Comparison of ENCODE assay signal across 11 cellular contexts in the genomic region with DNA sequence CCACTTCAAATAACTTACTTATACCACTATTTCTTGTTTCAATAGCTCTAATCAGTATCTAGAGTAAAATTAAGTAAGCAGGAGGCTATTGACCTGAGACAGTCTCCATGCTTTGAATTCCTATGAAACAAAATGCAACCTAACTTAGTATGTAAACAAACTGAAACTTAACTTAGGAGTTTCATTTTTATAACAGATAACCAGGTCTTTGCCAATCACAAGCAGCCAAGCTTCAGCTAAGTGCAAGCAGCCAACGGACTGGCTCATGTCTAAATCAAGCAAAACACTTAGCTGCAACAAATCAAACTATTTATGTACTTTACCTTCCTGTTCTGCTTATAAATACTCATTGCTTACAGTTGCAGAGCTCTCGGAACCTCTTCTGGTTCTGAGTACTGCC. TPM values are rescaled to one million over a fixed set of nuclear protein-coding genes. Genes with fewer than 3 reads are reported as not detected.
DNase-seq lines count a peak whose midpoint lies in the region; ATAC-seq and TF ChIP-seq lines count a peak whose summit lies in the region.
"Had no signal": no experiment of that assay in that cellular context is flagged by ENCODE, and none has a peak within 500 bp of the region (broad histone marks: within the 10 kb centered on the region; RNA-seq: fewer than 3 reads in every experiment).

No MANE protein-coding gene starts in this region.

- no peaks in the 10 kb centered on the region for H3K36me3 ChIP-seq in ACC112 (ENCODE audit: insufficient read depth, low read length)

- peaks cover 5% of the 10 kb centered on the region for H3K79me2 ChIP-seq in ACC112 (ENCODE audit: control insufficient read depth, insufficient read depth, low read length, unreplicated experiment)

- H3K4me1 Mint-ChIP-seq in central memory CD8-positive, alpha-beta T cell: peaks cover 62% of the 10 kb centered on the region
- peaks cover 5% of the 10 kb centered on the region for H3K4me1 Mint-ChIP-seq in nephron progenitor cell

- peak overlapping the region; percentile 86 for H3K27ac Mint-ChIP-seq in central memory CD8-positive, alpha-beta T cell (ENCODE audit: low read depth)
- no peak overlapping the region for H3K27ac Mint-ChIP-seq in nephron progenitor cell

- H3K27ac ChIP-seq in ACC112 (ENCODE audit: low read depth, low read length) (no peak overlapping the region), foreskin keratinocyte (no peak overlapping the region)
- H3K27ac ChIP-seq: testis had no signal

- peaks cover 8% of the 10 kb centered on the region for H3K36me3 Mint-ChIP-seq in central memory CD8-positive, alpha-beta T cell (ENCODE audit: insufficient read depth)
- peaks cover 2% of the 10 kb centered on the region for H3K36me3 Mint-ChIP-seq in nephron progenitor cell (ENCODE audit: low read depth)

- H3K4me3 Mint-ChIP-seq in central memory CD8-positive, alpha-beta T cell: peak overlapping the region; percentile 67
- no peak overlapping the region for H3K4me3 Mint-ChIP-seq in nephron progenitor cell

- H3K9me3 Mint-ChIP-seq in central memory CD8-positive, alpha-beta T cell: peaks cover 4% of the 10 kb centered on the region
- H3K9me3 Mint-ChIP-seq in nephron progenitor cell: peaks cover 6% of the 10 kb centered on the region

- no peak for TF ChIP-seq CTCF in foreskin keratinocyte (conservative IDR thresholded peaks at IDR 0.05)
- TF ChIP-seq CTCF in nephron progenitor cell (IDR thresholded peaks at IDR 0.05): no peak

- H3K27me3 ChIP-seq in ACC112 (ENCODE audit: insufficient read depth, low read length) (no peaks in the 10 kb centered on the region), foreskin keratinocyte (no peaks in the 10 kb centered on the region)
- H3K27me3 ChIP-seq: testis had no signal

- H3K27me3 Mint-ChIP-seq in central memory CD8-positive, alpha-beta T cell: no peaks in the 10 kb centered on the region
- peaks cover 18% of the 10 kb centered on the region for H3K27me3 Mint-ChIP-seq in nephron progenitor cell (ENCODE audit: low read depth, poor library complexity)

- peak; percentile 36 for ATAC-seq in GM19351 (IDR thresholded peaks at IDR 0.05; ENCODE audit: unreplicated experiment)
- ATAC-seq in HG03342 (IDR thresholded peaks at IDR 0.05; ENCODE audit: unreplicated experiment): peak; percentile 27
- ATAC-seq in central memory CD8-positive, alpha-beta T cell (replicated peaks; ENCODE audit: extremely low read depth, poor library complexity, severe bottlenecking): no peak
- ATAC-seq in foreskin keratinocyte: no peak

- H3K4me1 ChIP-seq in ACC112 (ENCODE audit: control insufficient read depth, insufficient read depth, low read length, unreplicated experiment) (peaks cover 4% of the 10 kb centered on the region), foreskin keratinocyte (no peaks in the 10 kb centered on the region)
- H3K4me1 ChIP-seq: testis had no signal

- H2AFZ ChIP-seq in ACC112 (ENCODE audit: low read length, unreplicated experiment): peak overlapping the region; percentile 74

- DNase-seq in central memory CD8-positive, alpha-beta T cell (ENCODE audit: low spot score in 2 of 2): no peak
- DNase-seq in foreskin keratinocyte (no peak), D341Med (ENCODE audit: low spot score) (no peak), NCI-H524 treated with DMSO at 0.1 percent for 48 hours (lab: John Stamatoyannopoulos, UW) (no peak), nephron progenitor cell (no peak)
- DNase-seq: testis had no signal

- no peak overlapping the region for H3K4me3 ChIP-seq in ACC112 (ENCODE audit: low read depth, low read length)
- H3K4me3 ChIP-seq: testis had no signal

RNA-seq across cellular contexts. Expression of a gene that starts 4.4 kb away (rescaled TPM):
- 106 and 107 TPM in 2 replicates for total RNA-seq in foreskin keratinocyte
- polyA plus RNA-seq in foreskin keratinocyte: 141 and 152 TPM in 2 replicates

RNA-seq across cellular contexts. Expression of a gene that starts 25.9 kb away (rescaled TPM):
- 6.7 and 7.6 TPM in 2 replicates for total RNA-seq in foreskin keratinocyte
- polyA plus RNA-seq in foreskin keratinocyte: 8.4 and 10.1 TPM in 2 replicates
- total RNA-seq: osteocyte had no signal

RNA-seq across cellular contexts. Expression of a gene that starts 29.3 kb away (rescaled TPM):
- total RNA-seq in foreskin keratinocyte: 21.4 and 23.9 TPM in 2 replicates
- polyA plus RNA-seq in foreskin keratinocyte: 10.1 and 12.3 TPM in 2 replicates

RNA-seq across cellular contexts. Expression of a gene that starts 37.0 kb away (rescaled TPM):
- not detected in 2 replicates for total RNA-seq in foreskin keratinocyte
- polyA plus RNA-seq in foreskin keratinocyte: not detected in 2 replicates
- total RNA-seq: osteocyte; T-helper 1 cell treated with Interleukin-12 subunit alpha and Interleukin-12 subunit beta and Interleukin-4 antibody, amounts not matched to agents 30 ng/mL and 1 ng/mL, for 36 hours; testis had no signal

RNA-seq across cellular contexts. Expression of a gene that starts 57.1 kb away (rescaled TPM):
- 0.04 TPM in 1 of 2 replicates, not detected in the other for total RNA-seq in foreskin keratinocyte
- polyA plus RNA-seq in foreskin keratinocyte: 0.02 TPM in 1 of 2 replicates, not detected in the other
- total RNA-seq: osteocyte had no signal

Comparison
In these comparisons a context has a peak if more than half of its experiments do, and no peak if none do; other contexts are left out.
1. ATAC-seq: peak in GM19351 (single experiment) and HG03342 (single experiment); none in central memory CD8-positive, alpha-beta T cell (single experiment) and foreskin keratinocyte (single experiment).